8 cellular contexts compared by ENCODE assay signal in the genomic region with DNA sequence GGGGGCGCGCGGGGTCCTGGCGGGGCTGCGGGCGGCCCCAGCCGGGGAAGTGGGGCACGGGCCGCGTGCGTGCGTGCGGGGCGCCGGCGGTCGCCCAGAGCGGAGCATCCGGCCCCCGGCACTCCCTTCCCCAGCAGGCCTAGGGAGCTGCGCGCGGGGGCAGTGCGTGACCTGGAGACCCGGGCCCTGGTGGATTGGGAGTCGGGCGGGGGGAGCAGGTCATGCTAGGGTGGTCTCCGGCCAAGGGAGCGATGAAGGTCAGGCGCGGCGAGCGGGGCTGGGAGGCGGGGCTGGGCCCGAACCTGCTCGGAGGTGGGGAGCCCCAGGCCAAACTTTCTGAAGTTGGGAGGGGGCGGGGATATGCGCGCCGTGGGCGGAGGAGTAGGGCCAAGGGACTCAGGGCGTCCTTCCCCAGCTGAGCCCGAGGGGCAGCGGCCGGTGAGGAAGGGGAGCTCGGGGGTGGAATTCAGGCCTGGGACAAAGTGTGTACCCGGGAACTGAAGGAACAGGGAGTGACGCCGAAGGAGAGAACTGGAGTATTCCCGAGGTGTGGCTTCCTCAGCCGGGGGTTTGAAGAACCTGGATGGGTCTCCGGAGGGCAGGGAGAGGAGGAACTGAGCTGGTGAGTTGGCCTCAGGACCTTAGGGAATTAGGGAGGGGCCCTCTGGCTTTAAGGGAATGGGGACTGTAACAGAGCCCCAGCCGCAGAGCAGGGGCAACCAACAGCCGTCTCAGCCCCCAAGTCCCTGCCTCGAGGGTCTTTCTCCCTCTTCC. TPM values are rescaled to one million over a fixed set of nuclear protein-coding genes. Genes with fewer than 3 reads are reported as not detected.
DNase-seq lines count a peak whose midpoint lies in the region; ATAC-seq, FAIRE-seq and TF ChIP-seq lines count a peak whose summit lies in the region.

No MANE protein-coding gene starts in this region.

- peak overlapping the region; percentile 85 for H3K9ac ChIP-seq in SK-N-MC (ENCODE audit: insufficient read length)

- H3K27ac ChIP-seq in A549 (peak overlapping the region; percentile 94 to 99), SK-N-MC (no peak overlapping the region), brain microvascular endothelial cell (peak overlapping the region; percentile 33)

- POLR2A ChIA-PET in A549 (lab: Yijun Ruan, JAX) = interaction anchor here (0.5 to 2.0 kb wide), 6 partner anchors 14 to 51 kb away, joined by 3 to 6 read pairs (median 4); partner anchors contain the start of gene LRRC59

- H3K4me1 ChIP-seq in A549 = peaks cover 27% of the 10 kb centered on the region

- TF ChIP-seq CTCF in A549 (IDR thresholded peaks at IDR 0.05) (no peak), brain microvascular endothelial cell (IDR thresholded peaks at IDR 0.05; ENCODE audit: low read depth, low read length, missing control alignments) (no peak)

- H3K4me3 ChIP-seq in A549 = peak overlapping the region; percentile 95
- peak overlapping the region; percentile 94 for H3K4me3 ChIP-seq in SK-N-MC
- H3K4me3 ChIP-seq in brain microvascular endothelial cell (ENCODE audit: low read depth, low read length) = peak overlapping the region; percentile 87

- peak in 1 of 2 experiments; percentile 60 for DNase-seq in A549 (ENCODE audit: low read depth in 1 of 2, low spot score in 1 of 2)
- DNase-seq in SK-N-MC (ENCODE audit: low read depth, low spot score) = no peak
- no peak for DNase-seq in brain microvascular endothelial cell
- DNase-seq in left kidney (ENCODE audit: low read depth, low spot score) = peak; percentile 78
- peak; percentile 38 to 43 for DNase-seq in stimulated activated CD4-positive, alpha-beta T cell treated with anti-CD3 and anti-CD28 coated beads, Interleukin-2, amount 100 ng/mL, for 48 hours
- no peak for DNase-seq in HT-29 (ENCODE audit: low spot score)

- 3% methylated on average over 25 of the region's 55 CpGs for WGBS in A549 (ENCODE audit: missing lambda C conversion rate)

- CTCF ChIA-PET in A549 (lab: Yijun Ruan, JAX) = interaction anchor here (0.5 to 7.6 kb wide), 8 partner anchors 16 to 816 kb away, joined by 3 to 87 read pairs (median 3); no protein-coding TSS in a partner anchor

- H3K9me3 ChIP-seq in A549 (no peaks in the 10 kb centered on the region), SK-N-MC (ENCODE audit: low read depth, low read length) (no peaks in the 10 kb centered on the region)

- no peak for TF ChIP-seq RAD21 in A549 (conservative IDR thresholded peaks at IDR 0.05 in 1 of 2, IDR thresholded peaks at IDR 0.05 in 1 of 2)

- H3K27me3 ChIP-seq in brain microvascular endothelial cell (replicated peaks) = no peaks in the 10 kb centered on the region

- no peak for FAIRE-seq in A549 (lab: Jason Lieb, UNC)

- no peak for TF ChIP-seq POLR2A in A549 (IDR thresholded peaks at IDR 0.05; ENCODE audit: low read length)

- ATAC-seq in A549 (peak; percentile 46 to 53), GM18519 (IDR thresholded peaks at IDR 0.05; ENCODE audit: low FRiP score, unreplicated experiment) (peak; percentile 40), HG03025 (IDR thresholded peaks at IDR 0.05; ENCODE audit: low FRiP score, unreplicated experiment) (peak; percentile 48)

- H3K4me2 ChIP-seq in A549 = peak overlapping the region; percentile 98

- TF ChIP-seq EP300 in A549 (IDR thresholded peaks at IDR 0.05) = no peak

- no peaks in the 10 kb centered on the region for H3K36me3 ChIP-seq in SK-N-MC (ENCODE audit: insufficient read depth, low read length)
- no peaks in the 10 kb centered on the region for H3K36me3 ChIP-seq in brain microvascular endothelial cell (replicated peaks)

- in situ Hi-C loops in brain microvascular endothelial cell (cut with HindIII; ENCODE audit: low pct_ligation_motif_present, low sequenced_read_pairs) = no loop called here

TF ChIP-seq in A549, 52 proteins besides CTCF, POLR2A, EP300 and RAD21:
- TF ChIP-seq EHF (CRISPR knock-in tag; IDR thresholded peaks at IDR 0.05) (no peak), CHD4 (IDR thresholded peaks at IDR 0.05; ENCODE audit: borderline replicate concordance) (no peak), BHLHE40 (IDR thresholded peaks at IDR 0.05; ENCODE audit: low read depth, low read length) (no peak), MYC (IDR thresholded peaks at IDR 0.05; ENCODE audit: borderline replicate concordance, low read length) (0 out of 2 replicates have a peak, but pooled peaks have one; percentile 42), JUN (IDR thresholded peaks at IDR 0.05) (0 out of 5 replicates have a peak, but pooled peaks of 1 of the 2 experiments have one; percentile 36), FOSB (CRISPR knock-in tag; IDR thresholded peaks at IDR 0.05) (no peak), HOXB13 (CRISPR knock-in tag; IDR thresholded peaks at IDR 0.05; ENCODE audit: low read depth) (no peak), KDM1A (IDR thresholded peaks at IDR 0.05; ENCODE audit: low read depth) (no peak), ZFP36 (IDR thresholded peaks at IDR 0.05; ENCODE audit: borderline replicate concordance, partially characterized antibody) (no peak), BCL3 (IDR thresholded peaks at IDR 0.05) (no peak), CEBPB (IDR thresholded peaks at IDR 0.05) (no peak), PHF8 (IDR thresholded peaks at IDR 0.05; ENCODE audit: borderline replicate concordance, low read depth) (0 out of 2 replicates have a peak, but pooled peaks have one; percentile 37), RFX5 (IDR thresholded peaks at IDR 0.05) (no peak), HOXB5 (CRISPR knock-in tag; IDR thresholded peaks at IDR 0.05) (no peak), HOXA7 (CRISPR knock-in tag; IDR thresholded peaks at IDR 0.05) (no peak), E2F6 (IDR thresholded peaks at IDR 0.05; ENCODE audit: borderline replicate concordance, low read depth) (0 out of 2 replicates have a peak, but pooled peaks have one; percentile 7)
- TF ChIP-seq, protein P1, sequence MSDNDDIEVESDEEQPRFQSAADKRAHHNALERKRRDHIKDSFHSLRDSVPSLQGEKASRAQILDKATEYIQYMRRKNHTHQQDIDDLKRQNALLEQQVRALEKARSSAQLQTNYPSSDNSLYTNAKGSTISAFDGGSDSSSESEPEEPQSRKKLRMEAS (IDR thresholded peaks at IDR 0.05) = no peak; the same call in 1 of the 2 replicates
- TF ChIP-seq, protein P2, sequence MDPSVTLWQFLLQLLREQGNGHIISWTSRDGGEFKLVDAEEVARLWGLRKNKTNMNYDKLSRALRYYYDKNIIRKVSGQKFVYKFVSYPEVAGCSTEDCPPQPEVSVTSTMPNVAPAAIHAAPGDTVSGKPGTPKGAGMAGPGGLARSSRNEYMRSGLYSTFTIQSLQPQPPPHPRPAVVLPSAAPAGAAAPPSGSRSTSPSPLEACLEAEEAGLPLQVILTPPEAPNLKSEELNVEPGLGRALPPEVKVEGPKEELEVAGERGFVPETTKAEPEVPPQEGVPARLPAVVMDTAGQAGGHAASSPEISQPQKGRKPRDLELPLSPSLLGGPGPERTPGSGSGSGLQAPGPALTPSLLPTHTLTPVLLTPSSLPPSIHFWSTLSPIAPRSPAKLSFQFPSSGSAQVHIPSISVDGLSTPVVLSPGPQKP (IDR thresholded peaks at IDR 0.05; ENCODE audit: low read depth, low read length) = no peak

RNA-seq across cellular contexts. Expression of gene XYLT2, which starts 0.6 kb away (rescaled TPM):
- polyA plus RNA-seq in A549 (2011; rRNA removed) (9.7 and 10.5 TPM in 2 replicates), A549 (2017; fragmentation: RNase III; extraction: RNeasy Plus Mini Kit Qiagen cat#74134 plus additional on column Dnase treatment) (13.7 to 15.9 TPM (median 15.8 TPM) in 3 replicates)
- 14.3 and 19.8 TPM in 2 replicates for polyA plus RNA-seq in A549 (2012; cell fraction: cytosol; rRNA removed)
- 51.1 and 61.3 TPM in 2 replicates for polyA plus RNA-seq in A549 (2012; cell fraction: nucleus; rRNA removed)
- polyA minus RNA-seq in A549 (2011; rRNA and poly(A)+ RNA removed) = 23.1 and 26.8 TPM in 2 replicates
- total RNA-seq in HT-29 (2014; rRNA removed; shearing (Covaris generic)) = 34.6 and 40.0 TPM in 2 replicates

RNA-seq across cellular contexts. Expression of gene MRPL27, which starts 26.5 kb away (rescaled TPM):
- polyA plus RNA-seq in A549 (2011; rRNA removed) (149 and 173 TPM in 2 replicates), A549 (2017; fragmentation: RNase III; extraction: RNeasy Plus Mini Kit Qiagen cat#74134 plus additional on column Dnase treatment) (155 to 170 TPM (median 156 TPM) in 3 replicates)
- 195 and 246 TPM in 2 replicates for polyA plus RNA-seq in A549 (2012; cell fraction: cytosol; rRNA removed)
- polyA plus RNA-seq in A549 (2012; cell fraction: nucleus; rRNA removed) = 123 and 149 TPM in 2 replicates
- 72.7 and 86.1 TPM in 2 replicates for polyA minus RNA-seq in A549 (2011; rRNA and poly(A)+ RNA removed)
- 71.2 and 120 TPM in 2 replicates for total RNA-seq in HT-29 (2014; rRNA removed; shearing (Covaris generic))

RNA-seq across cellular contexts. Expression of gene EME1, which starts 26.5 kb away (rescaled TPM):
- polyA plus RNA-seq in A549 (2011; rRNA removed) (26.3 and 29.9 TPM in 2 replicates), A549 (2017; fragmentation: RNase III; extraction: RNeasy Plus Mini Kit Qiagen cat#74134 plus additional on column Dnase treatment) (21.9 to 24.3 TPM (median 23.9 TPM) in 3 replicates)
- polyA plus RNA-seq in A549 (2012; cell fraction: cytosol; rRNA removed) = 19.5 and 20.9 TPM in 2 replicates
- polyA plus RNA-seq in A549 (2012; cell fraction: nucleus; rRNA removed) = 60.7 and 91.1 TPM in 2 replicates
- polyA minus RNA-seq in A549 (2011; rRNA and poly(A)+ RNA removed) = 15.2 and 16.9 TPM in 2 replicates
- total RNA-seq in HT-29 (2014; rRNA removed; shearing (Covaris generic)) = 7.5 and 11.8 TPM in 2 replicates

RNA-seq across cellular contexts. Expression of gene LRRC59, which starts 50.8 kb away (rescaled TPM):
- polyA plus RNA-seq in A549 (2011; rRNA removed) (228 and 237 TPM in 2 replicates), A549 (2017; fragmentation: RNase III; extraction: RNeasy Plus Mini Kit Qiagen cat#74134 plus additional on column Dnase treatment) (200 to 226 TPM (median 209 TPM) in 3 replicates)
- 137 and 149 TPM in 2 replicates for polyA plus RNA-seq in A549 (2012; cell fraction: cytosol; rRNA removed)
- polyA plus RNA-seq in A549 (2012; cell fraction: nucleus; rRNA removed) = 106 and 109 TPM in 2 replicates
- polyA minus RNA-seq in A549 (2011; rRNA and poly(A)+ RNA removed) = 204 and 235 TPM in 2 replicates
- total RNA-seq in HT-29 (2014; rRNA removed; shearing (Covaris generic)) = 137 and 155 TPM in 2 replicates

Comparison
In these comparisons a context has a peak if more than half of its experiments do, and no peak if none do; other contexts are left out.
1. DNase-seq: peak in left kidney (single experiment) and stimulated activated CD4-positive, alpha-beta T cell treated with anti-CD3 and anti-CD28 coated beads, Interleukin-2, amount 100 ng/mL, for 48 hours (2 of 2); none in SK-N-MC (single experiment), brain microvascular endothelial cell (single experiment) and HT-29 (single experiment).
2. Peak in every context shown above with its lines, with median percentiles within 50 percentile points of each other: ATAC-seq and H3K4me3 ChIP-seq.